9 cellular contexts compared by ENCODE assay signal in the genomic region with DNA sequence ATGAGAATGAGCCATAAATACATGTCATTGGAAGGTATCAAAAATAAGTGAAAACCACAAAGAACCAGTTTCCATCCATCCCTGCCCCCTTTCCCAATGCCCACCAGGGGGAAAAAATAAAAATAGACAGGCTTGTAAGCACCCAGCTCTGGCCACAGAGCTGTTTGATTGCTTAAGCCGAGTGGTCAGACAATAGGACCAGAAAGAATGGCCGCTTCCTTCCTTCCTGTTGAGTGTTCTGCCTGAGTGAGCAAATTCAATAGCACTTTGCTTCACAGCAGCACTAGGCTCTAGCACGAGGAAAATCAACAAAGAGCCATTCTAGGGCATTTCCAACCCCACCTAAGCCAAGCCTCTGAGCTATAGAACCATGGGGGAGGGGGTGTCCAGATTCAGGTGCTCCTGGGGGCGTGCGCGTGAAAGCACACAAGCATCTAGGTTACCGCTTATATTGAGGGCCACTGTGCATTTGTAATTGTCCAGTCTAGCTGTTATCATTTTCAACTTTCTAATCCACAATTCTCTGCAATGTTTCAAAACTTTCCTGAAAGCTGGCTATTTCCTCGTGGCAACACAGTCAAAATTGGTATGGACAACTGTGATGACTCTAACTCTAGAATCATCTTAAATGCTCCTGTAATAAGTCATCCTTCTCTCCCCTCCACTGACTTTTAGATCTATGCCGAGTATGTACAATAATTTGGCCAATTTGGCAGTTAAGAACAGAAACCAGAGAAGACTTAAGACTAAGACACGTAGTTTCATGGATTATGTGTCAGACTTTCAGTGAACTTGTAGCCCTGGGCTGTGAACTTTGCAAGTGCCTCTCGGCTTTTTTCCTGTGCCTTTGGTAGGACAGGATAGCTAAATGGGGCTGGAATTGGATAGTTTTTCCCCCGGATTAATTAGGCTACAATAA.
DNase-seq lines count a peak whose midpoint lies in the region; ATAC-seq and TF ChIP-seq lines count a peak whose summit lies in the region.
"Had no signal": no experiment of that assay in that cellular context is flagged by ENCODE, and none has a peak within 500 bp of the region (broad histone marks: within the 10 kb centered on the region; RNA-seq: fewer than 3 reads in every experiment).

No MANE protein-coding gene starts in this region.

- no peak overlapping the region for H3K9ac ChIP-seq in NT2/D1 (ENCODE audit: insufficient read length, low read depth)

- CTCF ChIA-PET in HEK293T (lab: Yijun Ruan, JAX), result no interaction called here

- ATAC-seq in GM21423 (IDR thresholded peaks at IDR 0.05; ENCODE audit: unreplicated experiment), result no peak
- no peak for ATAC-seq in GM21381 (IDR thresholded peaks at IDR 0.05; ENCODE audit: unreplicated experiment)
- ATAC-seq in GM19395 (IDR thresholded peaks at IDR 0.05; ENCODE audit: unreplicated experiment), result no peak

- H3K4me3 ChIP-seq in NT2/D1 (ENCODE audit: insufficient read length, low read depth) (no peak overlapping the region), fibroblast of villous mesenchyme (ENCODE audit: low read depth, low read length) (no peak overlapping the region)

- no peaks in the 10 kb centered on the region for H3K27me3 ChIP-seq in NT2/D1 (ENCODE audit: insufficient read depth, insufficient read length)

- H3K9me3 ChIP-seq in NT2/D1 (ENCODE audit: insufficient read depth, low read length), result no peaks in the 10 kb centered on the region

- no peak for TF ChIP-seq CTCF in fibroblast of villous mesenchyme (IDR thresholded peaks at IDR 0.05; ENCODE audit: insufficient read depth, low read depth, low read length)

- H3K4me1 ChIP-seq in NT2/D1 (ENCODE audit: insufficient read depth, insufficient read length), result no peaks in the 10 kb centered on the region

- POLR2A ChIA-PET in HEK293T (lab: Yijun Ruan, JAX), result interaction anchor here (1.4 kb wide), 1 partner anchor 64 kb away, joined by 5 read pairs; a partner anchor contains a TSS

- no peaks in the 10 kb centered on the region for H3K36me3 ChIP-seq in NT2/D1 (ENCODE audit: insufficient read depth, insufficient read length, low read length)

- peak; percentile 39 for DNase-seq in HEK293T (ENCODE audit: extremely low spot score)
- peak; percentile 50 for DNase-seq in NT2/D1 (ENCODE audit: low read depth, low spot score)
- DNase-seq in fibroblast of villous mesenchyme (ENCODE audit: low read depth), result peak; percentile 7
- DNase-seq in pulmonary artery endothelial cell (ENCODE audit: low read depth, low spot score), result peak; percentile 74
- DNase-seq in OCI-M2 (lab: John Stamatoyannopoulos, UW; ENCODE audit: unreplicated experiment), result no peak
- DNase-seq: activated CD8-positive, alpha-beta memory T cell treated with anti-CD3 and anti-CD28 coated beads, Interleukin-2, amount 50 U/mL, for 48 hours had no signal

TF ChIP-seq in HEK293T, 16 proteins besides CTCF, POLR2A, EP300 and RAD21:
- TF ChIP-seq SP1 (IDR thresholded peaks at IDR 0.05), result no peak
- TF ChIP-seq HDGF (IDR thresholded peaks at IDR 0.05; ENCODE audit: borderline replicate concordance), result no peak
- no peak for TF ChIP-seq FOXA1 (IDR thresholded peaks at IDR 0.05)
- no peak for TF ChIP-seq L3MBTL2 (conservative IDR thresholded peaks at IDR 0.05)
- no peak for TF ChIP-seq NFRKB (IDR thresholded peaks at IDR 0.05)
- TF ChIP-seq FOXM1 (IDR thresholded peaks at IDR 0.05; ENCODE audit: borderline replicate concordance), result no peak
TF ChIP-seq in HEK293T: peak in this region for 0.
